ENCODE assay signal across 19 cellular contexts in the genomic region with DNA sequence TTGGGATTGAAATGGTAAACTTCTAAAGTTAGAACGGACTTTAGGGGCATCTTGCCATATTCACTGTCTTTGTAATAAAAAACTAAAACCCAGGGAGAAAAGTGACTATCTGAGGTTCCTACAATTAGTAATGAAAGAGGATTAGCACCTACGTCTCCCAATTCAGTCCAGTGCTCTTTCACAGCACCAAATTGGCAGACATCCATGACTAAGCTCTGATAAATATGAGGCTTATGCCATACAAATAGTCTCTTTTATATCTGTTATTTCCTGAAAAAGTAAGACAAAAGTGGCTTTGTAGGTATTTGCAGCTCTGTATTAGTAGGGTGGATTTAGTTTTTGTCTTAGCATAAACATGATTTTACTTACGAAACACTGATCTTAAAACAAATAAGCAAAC.
A peak's percentile ranks its signal among the peaks of the same experiment; 100 is the strongest.
DNase-seq lines count a peak whose midpoint lies in the region; ATAC-seq lines count a peak whose summit lies in the region.
"Had no signal": no experiment of that assay in that cellular context is flagged by ENCODE, and none has a peak within 500 bp of the region (broad histone marks: within the 10 kb centered on the region; RNA-seq: fewer than 3 reads in every experiment).

No MANE protein-coding gene starts in this region.

- ATAC-seq in GM19452 (IDR thresholded peaks at IDR 0.05; ENCODE audit: unreplicated experiment), result no peak
- ATAC-seq: GM12878, HepG2, K562 had no signal

- DNase-seq in NCI-H2196 (lab: John Stamatoyannopoulos, UW; ENCODE audit: unreplicated experiment), result peak; percentile 11
- DNase-seq in NCI-H2196 treated with DMSO at 0.1 percent for 48 hours (lab: John Stamatoyannopoulos, UW; ENCODE audit: unreplicated experiment), result no peak
- DNase-seq in D341Med (ENCODE audit: low spot score), result peak; percentile 46
- peak; percentile 31 for DNase-seq in astrocyte of the hippocampus (ENCODE audit: low read depth, low spot score)
- DNase-seq in foreskin melanocyte, result peak; percentile 59
- no peak for DNase-seq in NCI-H2171 treated with DMSO at 0.1 percent for 48 hours (lab: John Stamatoyannopoulos, UW)
- DNase-seq in NCI-H187 treated with DMSO at 0.1 percent for 48 hours (lab: John Stamatoyannopoulos, UW), result no peak
- DNase-seq: BE2C, DND-41, GOT3, HCEC 1CT, MG63, NCI-H1436 treated with DMSO at 0.1 percent for 48 hours, NCI-H69, Peyer's patch had no signal

Comparison
In these comparisons a context has a peak if more than half of its experiments do, and no peak if none do; other contexts are left out.
1. DNase-seq: peak in NCI-H2196 (single experiment), D341Med (single experiment), astrocyte of the hippocampus (single experiment) and foreskin melanocyte (single experiment); none in NCI-H2196 treated with DMSO at 0.1 percent for 48 hours (single experiment), NCI-H2171 treated with DMSO at 0.1 percent for 48 hours (single experiment) and NCI-H187 treated with DMSO at 0.1 percent for 48 hours (single experiment).